In the genomic region with DNA sequence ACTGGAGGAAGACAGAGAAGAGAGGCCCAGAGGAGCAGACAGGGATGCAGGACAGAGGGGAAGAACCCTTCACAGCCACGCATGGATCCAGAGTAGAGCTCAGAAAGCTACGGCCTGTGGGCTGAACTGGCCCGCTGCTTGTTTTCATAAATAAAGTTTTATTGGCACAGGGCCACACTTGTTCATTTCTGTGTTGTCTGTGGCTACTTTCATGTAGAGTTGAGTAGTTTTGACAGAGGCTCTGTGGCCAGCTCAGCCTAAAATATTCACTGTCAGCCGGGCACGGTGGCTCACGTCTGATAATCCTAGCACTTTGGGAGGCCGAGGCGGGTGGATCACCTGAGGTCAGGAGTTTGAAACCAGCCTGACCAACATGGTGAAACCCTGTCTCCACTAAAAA, we compare ENCODE assay signal across 2 cellular contexts.
TF ChIP-seq lines count a peak whose summit lies in the region.

No MANE protein-coding gene starts in this region.

TF ChIP-seq in IMR-90, 13 proteins besides CTCF, POLR2A, EP300 and RAD21:
- TF ChIP-seq MXI1 (IDR thresholded peaks at IDR 0.05; ENCODE audit: borderline replicate concordance, low read depth, low read length) (no peak), SMC3 (IDR thresholded peaks at IDR 0.05; ENCODE audit: low read depth, low read length) (no peak), NFE2L2 (IDR thresholded peaks at IDR 0.05; ENCODE audit: low read depth, low read length) (no peak), BHLHE40 (IDR thresholded peaks at IDR 0.05; ENCODE audit: low read depth, low read length) (no peak), MAFK (IDR thresholded peaks at IDR 0.05; ENCODE audit: low read depth, low read length) (no peak), RFX5 (IDR thresholded peaks at IDR 0.05; ENCODE audit: low read depth, low read length) (no peak), RCOR1 (IDR thresholded peaks at IDR 0.05; ENCODE audit: insufficient replicate concordance, low read length) (no peak), FOS (IDR thresholded peaks at IDR 0.05; ENCODE audit: low read depth, low read length) (no peak), CEBPB (IDR thresholded peaks at IDR 0.05; ENCODE audit: low read depth, low read length) (no peak), MAZ (IDR thresholded peaks at IDR 0.05; ENCODE audit: borderline replicate concordance, low read depth, low read length) (no peak), CHD1 (IDR thresholded peaks at IDR 0.05; ENCODE audit: low read depth, low read length) (no peak)
- TF ChIP-seq, protein P1, sequence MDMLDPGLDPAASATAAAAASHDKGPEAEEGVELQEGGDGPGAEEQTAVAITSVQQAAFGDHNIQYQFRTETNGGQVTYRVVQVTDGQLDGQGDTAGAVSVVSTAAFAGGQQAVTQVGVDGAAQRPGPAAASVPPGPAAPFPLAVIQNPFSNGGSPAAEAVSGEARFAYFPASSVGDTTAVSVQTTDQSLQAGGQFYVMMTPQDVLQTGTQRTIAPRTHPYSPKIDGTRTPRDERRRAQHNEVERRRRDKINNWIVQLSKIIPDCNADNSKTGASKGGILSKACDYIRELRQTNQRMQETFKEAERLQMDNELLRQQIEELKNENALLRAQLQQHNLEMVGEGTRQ (IDR thresholded peaks at IDR 0.05; ENCODE audit: low read depth, low read length), result no peak
TF ChIP-seq in IMR-90: peak in this region for 0.

TF ChIP-seq in K562, 482 proteins besides CTCF, POLR2A, EP300 and RAD21:
- TF ChIP-seq NFIC (IDR thresholded peaks at IDR 0.05) (peak; percentile 72), L3MBTL2 (IDR thresholded peaks at IDR 0.05) (no peak), CSDE1 (IDR thresholded peaks at IDR 0.05) (no peak)
- TF ChIP-seq, protein P2, sequence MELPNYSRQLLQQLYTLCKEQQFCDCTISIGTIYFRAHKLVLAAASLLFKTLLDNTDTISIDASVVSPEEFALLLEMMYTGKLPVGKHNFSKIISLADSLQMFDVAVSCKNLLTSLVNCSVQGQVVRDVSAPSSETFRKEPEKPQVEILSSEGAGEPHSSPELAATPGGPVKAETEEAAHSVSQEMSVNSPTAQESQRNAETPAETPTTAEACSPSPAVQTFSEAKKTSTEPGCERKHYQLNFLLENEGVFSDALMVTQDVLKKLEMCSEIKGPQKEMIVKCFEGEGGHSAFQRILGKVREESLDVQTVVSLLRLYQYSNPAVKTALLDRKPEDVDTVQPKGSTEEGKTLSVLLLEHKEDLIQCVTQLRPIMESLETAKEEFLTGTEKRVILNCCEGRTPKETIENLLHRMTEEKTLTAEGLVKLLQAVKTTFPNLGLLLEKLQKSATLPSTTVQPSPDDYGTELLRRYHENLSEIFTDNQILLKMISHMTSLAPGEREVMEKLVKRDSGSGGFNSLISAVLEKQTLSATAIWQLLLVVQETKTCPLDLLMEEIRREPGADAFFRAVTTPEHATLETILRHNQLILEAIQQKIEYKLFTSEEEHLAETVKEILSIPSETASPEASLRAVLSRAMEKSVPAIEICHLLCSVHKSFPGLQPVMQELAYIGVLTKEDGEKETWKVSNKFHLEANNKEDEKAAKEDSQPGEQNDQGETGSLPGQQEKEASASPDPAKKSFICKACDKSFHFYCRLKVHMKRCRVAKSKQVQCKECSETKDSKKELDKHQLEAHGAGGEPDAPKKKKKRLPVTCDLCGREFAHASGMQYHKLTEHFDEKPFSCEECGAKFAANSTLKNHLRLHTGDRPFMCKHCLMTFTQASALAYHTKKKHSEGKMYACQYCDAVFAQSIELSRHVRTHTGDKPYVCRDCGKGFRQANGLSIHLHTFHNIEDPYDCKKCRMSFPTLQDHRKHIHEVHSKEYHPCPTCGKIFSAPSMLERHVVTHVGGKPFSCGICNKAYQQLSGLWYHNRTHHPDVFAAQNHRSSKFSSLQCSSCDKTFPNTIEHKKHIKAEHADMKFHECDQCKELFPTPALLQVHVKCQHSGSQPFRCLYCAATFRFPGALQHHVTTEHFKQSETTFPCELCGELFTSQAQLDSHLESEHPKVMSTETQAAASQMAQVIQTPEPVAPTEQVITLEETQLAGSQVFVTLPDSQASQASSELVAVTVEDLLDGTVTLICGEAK (IDR thresholded peaks at IDR 0.05), result peak; percentile 93
- TF ChIP-seq, protein P2 (CRISPR knock-in tag; IDR thresholded peaks at IDR 0.05), result peak; percentile 93
- TF ChIP-seq, protein P3, sequence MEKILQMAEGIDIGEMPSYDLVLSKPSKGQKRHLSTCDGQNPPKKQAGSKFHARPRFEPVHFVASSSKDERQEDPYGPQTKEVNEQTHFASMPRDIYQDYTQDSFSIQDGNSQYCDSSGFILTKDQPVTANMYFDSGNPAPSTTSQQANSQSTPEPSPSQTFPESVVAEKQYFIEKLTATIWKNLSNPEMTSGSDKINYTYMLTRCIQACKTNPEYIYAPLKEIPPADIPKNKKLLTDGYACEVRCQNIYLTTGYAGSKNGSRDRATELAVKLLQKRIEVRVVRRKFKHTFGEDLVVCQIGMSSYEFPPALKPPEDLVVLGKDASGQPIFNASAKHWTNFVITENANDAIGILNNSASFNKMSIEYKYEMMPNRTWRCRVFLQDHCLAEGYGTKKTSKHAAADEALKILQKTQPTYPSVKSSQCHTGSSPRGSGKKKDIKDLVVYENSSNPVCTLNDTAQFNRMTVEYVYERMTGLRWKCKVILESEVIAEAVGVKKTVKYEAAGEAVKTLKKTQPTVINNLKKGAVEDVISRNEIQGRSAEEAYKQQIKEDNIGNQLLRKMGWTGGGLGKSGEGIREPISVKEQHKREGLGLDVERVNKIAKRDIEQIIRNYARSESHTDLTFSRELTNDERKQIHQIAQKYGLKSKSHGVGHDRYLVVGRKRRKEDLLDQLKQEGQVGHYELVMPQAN (IDR thresholded peaks at IDR 0.05; ENCODE audit: borderline replicate concordance), result no peak
TF ChIP-seq in K562: peak in this region for 2.
